ENCODE assay signal across 29 cellular contexts in the genomic region with DNA sequence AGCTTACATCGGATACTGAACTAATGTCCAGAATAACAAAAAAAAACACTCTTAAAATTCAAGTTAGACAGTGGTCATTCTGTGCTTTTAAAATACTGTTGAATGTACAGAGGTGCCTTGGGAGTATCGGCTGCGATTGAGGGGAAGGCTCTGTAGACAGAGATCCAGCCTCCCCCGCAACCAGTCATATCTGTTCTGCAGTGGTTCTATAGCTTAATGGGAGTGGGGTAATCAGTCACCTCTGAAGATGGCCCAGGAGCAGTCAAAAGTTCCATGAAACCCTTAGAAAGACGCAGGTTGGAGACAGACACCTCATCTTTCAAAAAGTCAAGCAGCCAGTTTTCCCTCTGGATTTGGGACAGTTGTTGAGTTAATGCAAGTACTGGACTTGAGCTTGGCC.
DNase-seq lines count a peak whose midpoint lies in the region; ATAC-seq, FAIRE-seq and TF ChIP-seq lines count a peak whose summit lies in the region.
"Had no signal": no experiment of that assay in that cellular context is flagged by ENCODE, and none has a peak within 500 bp of the region (broad histone marks: within the 10 kb centered on the region; RNA-seq: fewer than 3 reads in every experiment).

No MANE protein-coding gene starts in this region.

- TF ChIP-seq CTCF in K562 (IDR thresholded peaks at IDR 0.05 in 2 of 3, conservative IDR thresholded peaks at IDR 0.05 in 1 of 3; ENCODE audit: insufficient read depth in 2 of 3, low read depth in 1 of 3, low read length in 3 of 3) (no peak), GM23338 (conservative IDR thresholded peaks at IDR 0.05; ENCODE audit: low read depth in 2 of 2) (no peak)

- ATAC-seq in K562 = peak; percentile 55; the same call in 2 of the 3 replicates
- peak; percentile 71 for ATAC-seq in stimulated activated effector memory CD8-positive, alpha-beta T cell treated with anti-CD3 and anti-CD28 coated beads, Interleukin-12 subunit alpha, Interleukin-12 subunit beta, amount 100 ng/mL, for 72 hours
- ATAC-seq in GM18867 (IDR thresholded peaks at IDR 0.05; ENCODE audit: unreplicated experiment) = no peak
- no peak for ATAC-seq in GM23338
- ATAC-seq in HG03139 (IDR thresholded peaks at IDR 0.05; ENCODE audit: unreplicated experiment) = no peak
- ATAC-seq: GM12878 had no signal

- CTCF ChIA-PET in K562 (lab: Yijun Ruan, JAX; ENCODE audit: low intra/inter-chr PET ratio) = no interaction called here

- H3F3A ChIP-seq in GM23338 (replicated peaks; ENCODE audit: low read depth) = no peaks in the 10 kb centered on the region

- H3K27ac ChIP-seq in K562 (ENCODE audit: extremely low read depth, low read depth, low read length) = no peak overlapping the region
- no peak overlapping the region for H3K27ac ChIP-seq in GM23338 (ENCODE audit: low read depth)
- H3K27ac ChIP-seq: BLaER1 had no signal

- no peak for TF ChIP-seq EP300 in K562 (IDR thresholded peaks at IDR 0.05; ENCODE audit: low read length)

- TF ChIP-seq RAD21 in K562 (CRISPR knock-in tag; conservative IDR thresholded peaks at IDR 0.05 in 1 of 2, IDR thresholded peaks at IDR 0.05 in 1 of 2) = no peak

- H3K4me1 ChIP-seq in K562 (replicated peaks in 1 of 2; ENCODE audit: control insufficient read depth in 2 of 2, insufficient read depth in 2 of 2, low read length in 2 of 2) (no peaks in the 10 kb centered on the region; a peak in 1 of 5 replicates), GM23338 (ENCODE audit: insufficient read depth) (no peaks in the 10 kb centered on the region)
- H3K4me1 ChIP-seq: BE2C had no signal

- no peaks in the 10 kb centered on the region for H3K36me3 Mint-ChIP-seq in stimulated activated effector memory CD8-positive, alpha-beta T cell treated with anti-CD3 and anti-CD28 coated beads, Interleukin-12 subunit alpha, Interleukin-12 subunit beta, amount 100 ng/mL, for 72 hours
- peaks cover 35% of the 10 kb centered on the region for H3K36me3 Mint-ChIP-seq in GM23338 (ENCODE audit: low read depth)
- H3K36me3 Mint-ChIP-seq: CD14-positive monocyte; CD4-positive, alpha-beta memory T cell; CD4-positive, CD25-positive, alpha-beta regulatory T cell; CD8-positive, alpha-beta memory T cell had no signal

- H3K4me3 Mint-ChIP-seq in stimulated activated effector memory CD8-positive, alpha-beta T cell treated with anti-CD3 and anti-CD28 coated beads, Interleukin-12 subunit alpha, Interleukin-12 subunit beta, amount 100 ng/mL, for 72 hours = no peak overlapping the region
- H3K4me3 Mint-ChIP-seq in GM23338 = no peak overlapping the region
- H3K4me3 Mint-ChIP-seq: CD14-positive monocyte; CD4-positive, alpha-beta memory T cell; CD4-positive, CD25-positive, alpha-beta regulatory T cell; CD8-positive, alpha-beta memory T cell had no signal

- WGBS in K562 (ENCODE audit: insufficient coverage, low coverage, missing lambda C conversion rate) = 3% methylated on average over 5 of the region's 5 CpGs

- H3K27me3 ChIP-seq in K562 (ENCODE audit: control insufficient read depth in 2 of 2, insufficient read depth in 2 of 2, low read length in 2 of 2) (no peaks in the 10 kb centered on the region; a peak in 2 of 5 replicates), GM23338 (ENCODE audit: insufficient read depth) (no peaks in the 10 kb centered on the region)
- H3K27me3 ChIP-seq: BE2C, BLaER1 had no signal

- in situ Hi-C loops in K562 (cut with MboI) = no loop called here

- no peaks in the 10 kb centered on the region for H3K79me2 ChIP-seq in K562 (ENCODE audit: control insufficient read depth, insufficient read depth, low read length)
- no peaks in the 10 kb centered on the region for H3K79me2 ChIP-seq in GM23338 (replicated peaks; ENCODE audit: insufficient read depth)

- FAIRE-seq in K562 (lab: Jason Lieb, UNC) = no peak
- FAIRE-seq: A204.1, GM12878, GM12892, GM18507, GM19239 had no signal

- BruUV-seq in K562 (replicated peaks; lab: Mats Ljungman, UMichigan) = no TSS peak

- H3K9ac ChIP-seq in K562 (ENCODE audit: insufficient read depth in 1 of 2, low read depth in 2 of 2, low read length in 2 of 2) = no peak overlapping the region
- H3K9ac ChIP-seq: BLaER1 had no signal

- H3K36me3 ChIP-seq in K562 (ENCODE audit: control insufficient read depth, insufficient read depth, low read length) (no peaks in the 10 kb centered on the region), GM23338 (ENCODE audit: insufficient read depth) (0 out of 2 replicates have a peak, but pooled peaks cover 3% of the 10 kb centered on the region)
- H3K36me3 ChIP-seq: BE2C, BLaER1 had no signal

- 0 out of 2 replicates have a peak, but pooled peaks cover 4% of the 10 kb centered on the region for H3K9me2 ChIP-seq in GM23338 (ENCODE audit: insufficient read depth)

- no peak for TF ChIP-seq POLR2A in K562 (conservative IDR thresholded peaks at IDR 0.05)

- DNase-seq in activated CD4-positive, alpha-beta T cell treated with anti-CD3 and anti-CD28 coated beads for 48 hours = peak; percentile 3
- no peak for DNase-seq in activated CD4-positive, alpha-beta T cell treated with anti-CD3 and anti-CD28 coated beads for 1 hour
- peak in 1 of 4 experiments; percentile 10 for DNase-seq in K562 (ENCODE audit: extremely low read depth in 1 of 4, low spot score in 3 of 4)
- DNase-seq in stimulated activated effector memory CD8-positive, alpha-beta T cell treated with anti-CD3 and anti-CD28 coated beads, Interleukin-12 subunit alpha, Interleukin-12 subunit beta, amount 100 ng/mL, for 72 hours (ENCODE audit: low spot score in 2 of 2) = no peak
- no peak for DNase-seq in GM23338 (ENCODE audit: low spot score)
- DNase-seq: 8988T; ACHN; BE2C; C1 segment of cervical spinal cord; CD4-positive, alpha-beta memory T cell; CD4-positive, CD25-positive, alpha-beta regulatory T cell; CD8-positive, alpha-beta memory T cell; COR-L47; DMS 273 treated with DMSO at 0.1 percent for 48 hours; DMS153; DMS53; DMS79; DND-41; EL; GDM1 had no signal

- peaks cover 12% of the 10 kb centered on the region for H3K4me1 Mint-ChIP-seq in stimulated activated effector memory CD8-positive, alpha-beta T cell treated with anti-CD3 and anti-CD28 coated beads, Interleukin-12 subunit alpha, Interleukin-12 subunit beta, amount 100 ng/mL, for 72 hours
- H3K4me1 Mint-ChIP-seq in GM23338 = no peaks in the 10 kb centered on the region
- H3K4me1 Mint-ChIP-seq: CD14-positive monocyte; CD4-positive, CD25-positive, alpha-beta regulatory T cell had no signal

- no peak overlapping the region for H3K4me3 ChIP-seq in K562
- H3K4me3 ChIP-seq in GM23338 = no peak overlapping the region
- H3K4me3 ChIP-seq: BLaER1, GM12878 had no signal

- intact Hi-C loops in K562 (cut with micrococcal nuclease) = no loop called here

- POLR2A ChIA-PET in K562 (lab: Yijun Ruan, JAX) = no interaction called here

- H3K27me3 Mint-ChIP-seq in GM23338 (ENCODE audit: insufficient read depth, low read depth, poor library complexity) = peaks cover 2% of the 10 kb centered on the region
- H3K27me3 Mint-ChIP-seq: CD4-positive, alpha-beta memory T cell; CD4-positive, CD25-positive, alpha-beta regulatory T cell had no signal

- H3K27ac Mint-ChIP-seq in stimulated activated effector memory CD8-positive, alpha-beta T cell treated with anti-CD3 and anti-CD28 coated beads, Interleukin-12 subunit alpha, Interleukin-12 subunit beta, amount 100 ng/mL, for 72 hours = no peak overlapping the region
- no peak overlapping the region for H3K27ac Mint-ChIP-seq in GM23338
- H3K27ac Mint-ChIP-seq: CD14-positive monocyte; CD4-positive, CD25-positive, alpha-beta regulatory T cell had no signal

- H3K9me3 ChIP-seq in K562 (replicated peaks; ENCODE audit: control insufficient read depth, insufficient read depth, low read depth, low read length) = no peaks in the 10 kb centered on the region
- H3K9me3 ChIP-seq: BE2C, BLaER1 had no signal

- H4K20me1 ChIP-seq in K562 (replicated peaks; ENCODE audit: control insufficient read depth, insufficient read depth, low read length) = no peaks in the 10 kb centered on the region
- H4K20me1 ChIP-seq in GM23338 (replicated peaks; ENCODE audit: insufficient read depth) = no peaks in the 10 kb centered on the region
- H4K20me1 ChIP-seq: BLaER1 had no signal

- H3K4me2 ChIP-seq in K562 (ENCODE audit: insufficient read depth, low read length) (no peak overlapping the region), GM23338 (no peak overlapping the region)
- H3K4me2 ChIP-seq: BLaER1 had no signal

- H2AFZ ChIP-seq in K562 (ENCODE audit: low read depth, low read length) (no peak overlapping the region), GM23338 (no peak overlapping the region)

- H3K9me1 ChIP-seq in K562 (ENCODE audit: control insufficient read depth, insufficient read depth, low read length) = no peaks in the 10 kb centered on the region

- H3K9me3 Mint-ChIP-seq in stimulated activated effector memory CD8-positive, alpha-beta T cell treated with anti-CD3 and anti-CD28 coated beads, Interleukin-12 subunit alpha, Interleukin-12 subunit beta, amount 100 ng/mL, for 72 hours = no peaks in the 10 kb centered on the region
- peaks cover 97% of the 10 kb centered on the region for H3K9me3 Mint-ChIP-seq in GM23338
- H3K9me3 Mint-ChIP-seq: CD4-positive, CD25-positive, alpha-beta regulatory T cell; CD8-positive, alpha-beta memory T cell had no signal

TF ChIP-seq in K562, 482 proteins besides CTCF, POLR2A, EP300 and RAD21:
- TF ChIP-seq FOXM1 (IDR thresholded peaks at IDR 0.05; ENCODE audit: low read depth) (no peak), FOXM1 (CRISPR knock-in tag; IDR thresholded peaks at IDR 0.05; ENCODE audit: low read depth) (no peak), EGR1 (conservative IDR thresholded peaks at IDR 0.05) (0 out of 2 replicates have a peak, but pooled peaks have one; percentile 23), MEIS2 (IDR thresholded peaks at IDR 0.05; ENCODE audit: partially characterized antibody) (peak; percentile 5), CBFA2T3 (IDR thresholded peaks at IDR 0.05) (peak; percentile 13; the same call in 1 of the 2 replicates)
TF ChIP-seq in K562: peak in this region for 3.

TF ChIP-seq in GM23338, 12 proteins besides CTCF, POLR2A, EP300 and RAD21 (continues in another document):
- TF ChIP-seq EZH2phosphoT487 (IDR thresholded peaks at IDR 0.05; ENCODE audit: unreplicated experiment) = no peak
- no peak for TF ChIP-seq NANOG (IDR thresholded peaks at IDR 0.05; ENCODE audit: borderline replicate concordance)
- TF ChIP-seq ZNF114 (CRISPR knock-in tag; IDR thresholded peaks at IDR 0.05) = no peak
- no peak for TF ChIP-seq CREB1 (CRISPR knock-in tag; IDR thresholded peaks at IDR 0.05; ENCODE audit: low read depth)

Comparison
In these comparisons a context has a peak if more than half of its experiments do, and no peak if none do; other contexts are left out.
1. ATAC-seq: peak in K562 (single experiment) and stimulated activated effector memory CD8-positive, alpha-beta T cell treated with anti-CD3 and anti-CD28 coated beads, Interleukin-12 subunit alpha, Interleukin-12 subunit beta, amount 100 ng/mL, for 72 hours (single experiment); none in GM18867 (single experiment), GM23338 (single experiment) and HG03139 (single experiment).